ENCODE assay signal across 8 cellular contexts in genomic region chr1:59020151-59020997, GRCh38.
DNase-seq lines count a peak whose midpoint lies in the region; ATAC-seq and TF ChIP-seq lines count a peak whose summit lies in the region.

No MANE protein-coding gene starts in this region.

- H3K27ac ChIP-seq in colonic mucosa: peak overlapping the region; percentile 72
- peak overlapping the region; percentile 76 for H3K27ac ChIP-seq in thymus (ENCODE audit: low read depth)

- H3K9me3 ChIP-seq in colonic mucosa: no peaks in the 10 kb centered on the region
- no peaks in the 10 kb centered on the region for H3K9me3 ChIP-seq in thymus (ENCODE audit: control insufficient read depth)

- WGBS in thymus: 49% methylated on average over 2 of the region's 2 CpGs

- H3K27me3 ChIP-seq in colonic mucosa (no peaks in the 10 kb centered on the region), thymus (ENCODE audit: control insufficient read depth, insufficient read depth) (no peaks in the 10 kb centered on the region)

- H3K4me3 ChIP-seq in Jurkat, Clone E6-1 (ENCODE audit: low read length): peak overlapping the region; percentile 27
- H3K4me3 ChIP-seq in colonic mucosa (no peak overlapping the region), thymus (ENCODE audit: low read length) (no peak overlapping the region)

- peak; percentile 93 for ATAC-seq in GM21526 (IDR thresholded peaks at IDR 0.05; ENCODE audit: low FRiP score, unreplicated experiment)

- peak; percentile 89 for DNase-seq in Daoy (ENCODE audit: low read depth)
- peak; percentile 72 for DNase-seq in Jurkat, Clone E6-1 (ENCODE audit: low read depth, low spot score)
- peak; percentile 3 to 16 (median 6) for DNase-seq in activated CD4-positive, CD25-positive, alpha-beta regulatory T cell (lab: John Stamatoyannopoulos, UW)
- peak; percentile 62 for DNase-seq in colonic mucosa
- peak; percentile 64 for DNase-seq in mucosa of gallbladder (ENCODE audit: low spot score)
- DNase-seq in NCI-H146 treated with DMSO at 0.1 percent for 48 hours (lab: John Stamatoyannopoulos, UW; ENCODE audit: unreplicated experiment): no peak

- TF ChIP-seq CTCF in colonic mucosa (IDR thresholded peaks at IDR 0.05): no peak

- peak overlapping the region in 1 of 2 donors; percentile 14 for H3K9ac ChIP-seq in colonic mucosa (ENCODE audit: low read depth in 2 of 2, low read length in 2 of 2)

- H3K36me3 ChIP-seq in colonic mucosa (no peaks in the 10 kb centered on the region), thymus (ENCODE audit: control insufficient read depth, insufficient read depth) (no peaks in the 10 kb centered on the region)

- H3K4me1 ChIP-seq in colonic mucosa (no peaks in the 10 kb centered on the region), thymus (ENCODE audit: control insufficient read depth, insufficient read depth, low read length) (peaks cover 5% of the 10 kb centered on the region)

- intact Hi-C loops in colonic mucosa (cut with DNase I): no loop called here
